ENCODE assay signal across 30 cellular contexts in genomic region chr1:34778381-34778780, GRCh38. TPM values are rescaled to one million over a fixed set of nuclear protein-coding genes. Genes with fewer than 3 reads are reported as not detected.
"Had no signal": no experiment of that assay in that cellular context is flagged by ENCODE, and none has a peak within 500 bp of the region (broad histone marks: within the 10 kb centered on the region; RNA-seq: fewer than 3 reads in every experiment).

No MANE protein-coding gene starts in this region.

- H3K4me3 ChIP-seq: MG63, SK-N-MC had no signal

- H3K27ac Mint-ChIP-seq: activated CD4-positive, alpha-beta memory T cell treated with anti-CD3 and anti-CD28 coated beads for 36 hours; activated CD4-positive, alpha-beta T cell treated with anti-CD3 and anti-CD28 coated beads, Interleukin-2, amount 10 ng/mL, durations not matched to agents 7 days and 5 days; activated naive CD4-positive, alpha-beta T cell treated with anti-CD3 and anti-CD28 coated beads, Interleukin-2, amount 10 ng/mL, durations not matched to agents 7 days and 5 days; activated naive CD8-positive, alpha-beta T cell treated with anti-CD3 and anti-CD28 coated beads for 36 hours had no signal

- H3K9me3 ChIP-seq: MG63 had no signal

- H3K4me1 Mint-ChIP-seq: activated CD4-positive, alpha-beta T cell treated with anti-CD3 and anti-CD28 coated beads, Interleukin-2, amount 10 ng/mL, durations not matched to agents 7 days and 5 days; activated naive CD4-positive, alpha-beta T cell treated with anti-CD3 and anti-CD28 coated beads, Interleukin-2, amount 10 ng/mL, durations not matched to agents 7 days and 5 days; activated naive CD8-positive, alpha-beta T cell treated with anti-CD3 and anti-CD28 coated beads for 36 hours had no signal

- ATAC-seq: activated T-cell treated with anti-CD3 and anti-CD28 coated beads, Interleukin-2, amount 50 U/mL, for 4 hours had no signal

- DNase-seq: activated CD4-positive, alpha-beta memory T cell treated with anti-CD3 and anti-CD28 coated beads for 36 hours; activated CD4-positive, alpha-beta T cell treated with anti-CD3 and anti-CD28 coated beads, Interleukin-2, amount 10 ng/mL, durations not matched to agents 7 days and 5 days; activated CD4-positive, CD25-positive, alpha-beta regulatory T cell; activated CD8-positive, alpha-beta memory T cell treated with anti-CD3 and anti-CD28 coated beads for 24 hours; activated gamma-delta T cell treated with Interleukin-2 at 50 U/mL for 16 hours; activated naive CD4-positive, alpha-beta T cell treated with anti-CD3 and anti-CD28 coated beads, Interleukin-2, amount 10 ng/mL, durations not matched to agents 7 days and 5 days; activated naive CD8-positive, alpha-beta T cell treated with anti-CD3 and anti-CD28 coated beads for 36 hours; activated T-cell treated with anti-CD3 and anti-CD28 coated beads, Interleukin-2, amount 50 U/mL, for 4 hours; brain microvascular endothelial cell; caudate nucleus; MG63; MV-4-11; NCI-H1092 treated with DMSO at 0.1 percent for 48 hours; NCI-H1417 treated with DMSO at 0.1 percent for 48 hours; NCI-H1694; NCI-H2029; NCI-H2107; NCI-H2171 treated with DMSO at 0.1 percent for 48 hours; NCI-H226; NCI-H526; NK-92 treated with Interleukin-12 subunit alpha and Interleukin-12 subunit beta, amount 100 ng/mL, for 24 hours; OCI-M1; T-helper 1 cell had no signal

- H3K4me3 Mint-ChIP-seq: activated CD4-positive, alpha-beta memory T cell treated with anti-CD3 and anti-CD28 coated beads for 36 hours; activated CD4-positive, alpha-beta T cell treated with anti-CD3 and anti-CD28 coated beads, Interleukin-2, amount 10 ng/mL, durations not matched to agents 7 days and 5 days; activated naive CD4-positive, alpha-beta T cell treated with anti-CD3 and anti-CD28 coated beads, Interleukin-2, amount 10 ng/mL, durations not matched to agents 7 days and 5 days; activated naive CD8-positive, alpha-beta T cell treated with anti-CD3 and anti-CD28 coated beads for 36 hours; activated T-cell treated with anti-CD3 and anti-CD28 coated beads, Interleukin-2, amount 50 U/mL, for 4 hours had no signal

- H3K9me3 Mint-ChIP-seq: activated CD4-positive, alpha-beta memory T cell treated with anti-CD3 and anti-CD28 coated beads for 36 hours; activated CD4-positive, alpha-beta T cell treated with anti-CD3 and anti-CD28 coated beads, Interleukin-2, amount 10 ng/mL, durations not matched to agents 7 days and 5 days; activated naive CD4-positive, alpha-beta T cell treated with anti-CD3 and anti-CD28 coated beads, Interleukin-2, amount 10 ng/mL, durations not matched to agents 7 days and 5 days; activated naive CD8-positive, alpha-beta T cell treated with anti-CD3 and anti-CD28 coated beads for 36 hours; activated T-cell treated with anti-CD3 and anti-CD28 coated beads, Interleukin-2, amount 50 U/mL, for 4 hours had no signal

- H3K27ac ChIP-seq: brain microvascular endothelial cell, KMS-11, SK-N-MC, VCaP had no signal

- H3K9ac ChIP-seq: KMS-11 had no signal

- H3K36me3 ChIP-seq: brain microvascular endothelial cell, MG63 had no signal

- FAIRE-seq: RCC 7860 had no signal

- H3K4me2 ChIP-seq: KMS-11 had no signal

- H3K36me3 Mint-ChIP-seq: activated CD4-positive, alpha-beta memory T cell treated with anti-CD3 and anti-CD28 coated beads for 36 hours; activated naive CD4-positive, alpha-beta T cell treated with anti-CD3 and anti-CD28 coated beads, Interleukin-2, amount 10 ng/mL, durations not matched to agents 7 days and 5 days; activated naive CD8-positive, alpha-beta T cell treated with anti-CD3 and anti-CD28 coated beads for 36 hours had no signal

RNA-seq across cellular contexts. Expression of gene GJB3, which starts 2.6 kb away (rescaled TPM):
- total RNA-seq: activated CD4-positive, alpha-beta memory T cell treated with anti-CD3 and anti-CD28 coated beads for 36 hours; activated CD4-positive, alpha-beta T cell treated with anti-CD3 and anti-CD28 coated beads, Interleukin-2, amount 10 ng/mL, durations not matched to agents 7 days and 5 days; activated naive CD8-positive, alpha-beta T cell treated with anti-CD3 and anti-CD28 coated beads for 36 hours; activated T-cell treated with anti-CD3 and anti-CD28 coated beads, Interleukin-2, amount 50 U/mL, for 4 hours; NCI-H460; T-helper 2 cell treated with Interferon-gamma antibody and Interleukin-4, amounts not matched to agents 100 ng/mL and 5 ng/mL, for 36 hours had no signal

RNA-seq across cellular contexts. Expression of gene GJA4, which starts 14.4 kb away (rescaled TPM):
- total RNA-seq: activated CD4-positive, alpha-beta memory T cell treated with anti-CD3 and anti-CD28 coated beads for 36 hours; activated CD4-positive, alpha-beta T cell treated with anti-CD3 and anti-CD28 coated beads, Interleukin-2, amount 10 ng/mL, durations not matched to agents 7 days and 5 days; activated naive CD8-positive, alpha-beta T cell treated with anti-CD3 and anti-CD28 coated beads for 36 hours; NCI-H460; T-helper 2 cell treated with Interferon-gamma antibody and Interleukin-4, amounts not matched to agents 100 ng/mL and 5 ng/mL, for 36 hours had no signal

RNA-seq across cellular contexts. Expression of gene GJB4, which starts 18.8 kb away (rescaled TPM):
- total RNA-seq: activated CD4-positive, alpha-beta memory T cell treated with anti-CD3 and anti-CD28 coated beads for 36 hours; activated CD4-positive, alpha-beta T cell treated with anti-CD3 and anti-CD28 coated beads, Interleukin-2, amount 10 ng/mL, durations not matched to agents 7 days and 5 days; activated naive CD8-positive, alpha-beta T cell treated with anti-CD3 and anti-CD28 coated beads for 36 hours; activated T-cell treated with anti-CD3 and anti-CD28 coated beads, Interleukin-2, amount 50 U/mL, for 4 hours; NCI-H460; T-helper 2 cell treated with Interferon-gamma antibody and Interleukin-4, amounts not matched to agents 100 ng/mL and 5 ng/mL, for 36 hours had no signal
- polyA plus RNA-seq: adipose tissue had no signal

RNA-seq across cellular contexts. Expression of gene GJB5, which starts 23.5 kb away (rescaled TPM):
- total RNA-seq: activated CD4-positive, alpha-beta memory T cell treated with anti-CD3 and anti-CD28 coated beads for 36 hours; activated CD4-positive, alpha-beta T cell treated with anti-CD3 and anti-CD28 coated beads, Interleukin-2, amount 10 ng/mL, durations not matched to agents 7 days and 5 days; activated naive CD8-positive, alpha-beta T cell treated with anti-CD3 and anti-CD28 coated beads for 36 hours; activated T-cell treated with anti-CD3 and anti-CD28 coated beads, Interleukin-2, amount 50 U/mL, for 4 hours; NCI-H460; T-helper 2 cell treated with Interferon-gamma antibody and Interleukin-4, amounts not matched to agents 100 ng/mL and 5 ng/mL, for 36 hours had no signal
